2 cellular contexts compared by ENCODE assay signal in genomic region chr2:234905547-234906260, GRCh38.
TF ChIP-seq lines count a peak whose summit lies in the region.

No MANE protein-coding gene starts in this region.

TF ChIP-seq in IMR-90, 13 proteins besides CTCF, POLR2A, EP300 and RAD21:
- TF ChIP-seq RCOR1 (IDR thresholded peaks at IDR 0.05; ENCODE audit: insufficient replicate concordance, low read length) (no peak), NFE2L2 (IDR thresholded peaks at IDR 0.05; ENCODE audit: low read depth, low read length) (no peak), MAFK (IDR thresholded peaks at IDR 0.05; ENCODE audit: low read depth, low read length) (no peak), CEBPB (IDR thresholded peaks at IDR 0.05; ENCODE audit: low read depth, low read length) (no peak), SMC3 (IDR thresholded peaks at IDR 0.05; ENCODE audit: low read depth, low read length) (no peak), CHD1 (IDR thresholded peaks at IDR 0.05; ENCODE audit: low read depth, low read length) (no peak), BHLHE40 (IDR thresholded peaks at IDR 0.05; ENCODE audit: low read depth, low read length) (no peak), RFX5 (IDR thresholded peaks at IDR 0.05; ENCODE audit: low read depth, low read length) (no peak), FOS (IDR thresholded peaks at IDR 0.05; ENCODE audit: low read depth, low read length) (no peak), MAZ (IDR thresholded peaks at IDR 0.05; ENCODE audit: borderline replicate concordance, low read depth, low read length) (no peak), USF2 (IDR thresholded peaks at IDR 0.05; ENCODE audit: low read depth, low read length) (no peak), MXI1 (IDR thresholded peaks at IDR 0.05; ENCODE audit: borderline replicate concordance, low read depth, low read length) (no peak)
- TF ChIP-seq, protein P1, sequence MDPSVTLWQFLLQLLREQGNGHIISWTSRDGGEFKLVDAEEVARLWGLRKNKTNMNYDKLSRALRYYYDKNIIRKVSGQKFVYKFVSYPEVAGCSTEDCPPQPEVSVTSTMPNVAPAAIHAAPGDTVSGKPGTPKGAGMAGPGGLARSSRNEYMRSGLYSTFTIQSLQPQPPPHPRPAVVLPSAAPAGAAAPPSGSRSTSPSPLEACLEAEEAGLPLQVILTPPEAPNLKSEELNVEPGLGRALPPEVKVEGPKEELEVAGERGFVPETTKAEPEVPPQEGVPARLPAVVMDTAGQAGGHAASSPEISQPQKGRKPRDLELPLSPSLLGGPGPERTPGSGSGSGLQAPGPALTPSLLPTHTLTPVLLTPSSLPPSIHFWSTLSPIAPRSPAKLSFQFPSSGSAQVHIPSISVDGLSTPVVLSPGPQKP (IDR thresholded peaks at IDR 0.05; ENCODE audit: borderline replicate concordance, low read depth, low read length): no peak

TF ChIP-seq in H1, 55 proteins besides CTCF, POLR2A, EP300 and RAD21:
- TF ChIP-seq, protein P2, sequence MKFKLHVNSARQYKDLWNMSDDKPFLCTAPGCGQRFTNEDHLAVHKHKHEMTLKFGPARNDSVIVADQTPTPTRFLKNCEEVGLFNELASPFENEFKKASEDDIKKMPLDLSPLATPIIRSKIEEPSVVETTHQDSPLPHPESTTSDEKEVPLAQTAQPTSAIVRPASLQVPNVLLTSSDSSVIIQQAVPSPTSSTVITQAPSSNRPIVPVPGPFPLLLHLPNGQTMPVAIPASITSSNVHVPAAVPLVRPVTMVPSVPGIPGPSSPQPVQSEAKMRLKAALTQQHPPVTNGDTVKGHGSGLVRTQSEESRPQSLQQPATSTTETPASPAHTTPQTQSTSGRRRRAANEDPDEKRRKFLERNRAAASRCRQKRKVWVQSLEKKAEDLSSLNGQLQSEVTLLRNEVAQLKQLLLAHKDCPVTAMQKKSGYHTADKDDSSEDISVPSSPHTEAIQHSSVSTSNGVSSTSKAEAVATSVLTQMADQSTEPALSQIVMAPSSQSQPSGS (IDR thresholded peaks at IDR 0.05; ENCODE audit: low read length): no peak
- TF ChIP-seq USF2 (IDR thresholded peaks at IDR 0.05; ENCODE audit: low read length): no peak
- TF ChIP-seq CEBPB (IDR thresholded peaks at IDR 0.05; ENCODE audit: low read depth, low read length): no peak
- no peak for TF ChIP-seq MAX (IDR thresholded peaks at IDR 0.05)
- TF ChIP-seq BACH1 (IDR thresholded peaks at IDR 0.05; ENCODE audit: low read length): no peak
